Comparison of ENCODE assay signal across 16 cellular contexts in genomic region chr4:84849051-84849640, GRCh38.
"Had no signal": no experiment of that assay in that cellular context is flagged by ENCODE, and none has a peak within 500 bp of the region (broad histone marks: within the 10 kb centered on the region; RNA-seq: fewer than 3 reads in every experiment).

No MANE protein-coding gene starts in this region.

- H3K4me3 ChIP-seq: lower lobe of right lung, mucosa of descending colon, prostate gland, suprapubic skin had no signal

- H3K27ac ChIP-seq: lower lobe of right lung, prostate gland had no signal

- ATAC-seq: activated naive CD4-positive, alpha-beta T cell treated with anti-CD3 and anti-CD28 coated beads, Interleukin-2, amount 50 U/mL, for 72 hours; lower lobe of right lung; mucosa of descending colon; natural killer cell; sciatic nerve; stimulated activated naive CD8-positive, alpha-beta T cell treated with anti-CD3 and anti-CD28 coated beads, Interleukin-15, Interleukin-2, amounts not matched to agents 100 U/mL and 50 U/mL, for 24 hours had no signal

- H3K4me1 ChIP-seq: lower lobe of right lung, prostate gland, suprapubic skin had no signal

- H3K9me3 ChIP-seq: lower lobe of right lung, mucosa of descending colon, prostate gland, suprapubic skin had no signal

- H3K27ac Mint-ChIP-seq: activated naive CD4-positive, alpha-beta T cell treated with anti-CD3 and anti-CD28 coated beads, Interleukin-2, amount 50 U/mL, for 72 hours; natural killer cell had no signal

- H3K4me1 Mint-ChIP-seq: natural killer cell had no signal

- H3K36me3 Mint-ChIP-seq: activated naive CD4-positive, alpha-beta T cell treated with anti-CD3 and anti-CD28 coated beads, Interleukin-2, amount 50 U/mL, for 72 hours; natural killer cell had no signal

- H3K4me3 Mint-ChIP-seq: natural killer cell had no signal

- H3K9me3 Mint-ChIP-seq: activated naive CD4-positive, alpha-beta T cell treated with anti-CD3 and anti-CD28 coated beads, Interleukin-2, amount 50 U/mL, for 72 hours had no signal

- H3K27me3 ChIP-seq: suprapubic skin had no signal

- DNase-seq: activated CD4-positive, CD25-positive, alpha-beta regulatory T cell; activated effector memory CD4-positive, alpha-beta T cell treated with Interleukin-2 at 50 U/mL for 16 hours; activated T-cell treated with anti-CD3 and anti-CD28 coated beads, Interleukin-2, amount 50 U/mL, for 1 hour; amygdala; hypothalamus; lower lobe of right lung; mucosa of descending colon; natural killer cell; occipital lobe; stimulated activated CD4-positive, alpha-beta T cell treated with anti-CD3 and anti-CD28 coated beads, Interleukin-12 subunit alpha, Interleukin-12 subunit beta, amount 100 ng/mL, for 4 hours; stimulated activated naive CD8-positive, alpha-beta T cell treated with anti-CD3 and anti-CD28 coated beads, Interleukin-15, Interleukin-2, amounts not matched to agents 100 U/mL and 50 U/mL, for 24 hours; T-helper 2 cell had no signal

- H3K36me3 ChIP-seq: prostate gland had no signal
